ENCODE assay signal across 2 cellular contexts in the genomic region with DNA sequence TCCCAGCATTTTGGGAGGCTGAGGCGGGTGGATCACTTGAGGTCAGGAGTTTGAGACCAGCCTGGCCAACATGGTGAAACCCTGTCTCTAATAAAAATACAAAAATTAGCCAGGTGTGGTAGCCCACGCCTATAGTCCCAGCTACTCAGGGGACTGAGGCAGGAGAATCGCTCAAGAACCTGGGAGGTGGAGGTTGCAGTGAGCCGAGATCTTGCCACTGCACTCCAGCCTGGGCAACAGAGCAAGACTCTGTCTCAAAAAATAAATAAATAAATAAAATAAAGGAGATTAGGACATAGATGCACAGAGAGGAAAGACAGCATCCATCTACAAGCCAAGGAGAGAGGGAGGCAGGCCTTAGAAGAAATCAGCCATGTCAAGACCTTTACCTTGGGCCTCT.
TF ChIP-seq lines count a peak whose summit lies in the region.

No MANE protein-coding gene starts in this region.

TF ChIP-seq in HEK293, 187 proteins besides CTCF, POLR2A, EP300 and RAD21:
- peak; percentile 84 for TF ChIP-seq ZNF121 (tag by site-specific recombination; IDR thresholded peaks at IDR 0.05)
- 0 out of 2 replicates have a peak, but pooled peaks have one; percentile 13 for TF ChIP-seq KLF1 (tag by site-specific recombination; IDR thresholded peaks at IDR 0.05)
TF ChIP-seq in HEK293: peak in this region for 2; not testable (repeated sequence) for 185.

TF ChIP-seq in HepG2, 621 proteins besides CTCF, POLR2A, EP300 and RAD21:
- peak; percentile 65 for TF ChIP-seq ZNF121 (CRISPR knock-in tag; IDR thresholded peaks at IDR 0.05)
